Comparison of ENCODE assay signal across 8 cellular contexts in genomic region chr1:51296379-51297357, GRCh38. TPM values are rescaled to one million over a fixed set of nuclear protein-coding genes. Genes with fewer than 3 reads are reported as not detected.
A peak's percentile ranks its signal among the peaks of the same experiment; 100 is the strongest.
DNase-seq lines count a peak whose midpoint lies in the region; ATAC-seq, FAIRE-seq and TF ChIP-seq lines count a peak whose summit lies in the region.

No MANE protein-coding gene starts in this region.

- in situ Hi-C loops in mammary epithelial cell (cut with MboI; ENCODE audit: low sequenced_read_pairs in 2 of 2) = no loop called here

- no peak for FAIRE-seq in keratinocyte (lab: Jason Lieb, UNC)

- no peaks in the 10 kb centered on the region for H3K36me3 ChIP-seq in mammary epithelial cell (ENCODE audit: insufficient read depth, low read length)
- H3K36me3 ChIP-seq in keratinocyte (ENCODE audit: control insufficient read depth in 2 of 2, extremely low read depth in 1 of 2, insufficient read depth in 2 of 2, low read length in 2 of 2) = no peaks in the 10 kb centered on the region

- DNase-seq in GM12865 (ENCODE audit: low read depth) = peak; percentile 85
- peak; percentile 80 for DNase-seq in NCI-H2171 treated with DMSO at 0.1 percent for 48 hours (lab: John Stamatoyannopoulos, UW)
- DNase-seq in mammary epithelial cell = peak; percentile 62
- DNase-seq in keratinocyte (ENCODE audit: low read depth, low spot score) = peak; percentile 42
- DNase-seq in stimulated activated CD4-positive, alpha-beta T cell treated with anti-CD3 and anti-CD28 coated beads, Interleukin-12 subunit alpha, Interleukin-12 subunit beta, amount 100 ng/mL, for 48 hours (ENCODE audit: low read depth in 2 of 3, low spot score in 1 of 3) = peak; percentile 73 to 88 (median 73)

- dilution Hi-C loops in mammary epithelial cell (cut with HindIII; ENCODE audit: low sequenced_read_pairs) = no loop called here
- dilution Hi-C loops in keratinocyte (cut with MboI; ENCODE audit: extremely low pct_ligation_motif_present, low sequenced_read_pairs) = no loop called here

- 27% methylated on average over 14 of the region's 33 CpGs for WGBS in mammary epithelial cell (ENCODE audit: low coverage, missing lambda C conversion rate)

- H3K27ac ChIP-seq in mammary epithelial cell (ENCODE audit: insufficient read depth, low read depth, low read length) (no peak overlapping the region), keratinocyte (ENCODE audit: control insufficient read depth, insufficient read depth, low read length) (no peak overlapping the region)

- H3K4me3 ChIP-seq in GM12865 (ENCODE audit: low read depth, low read length) (peak overlapping the region; percentile 56), WI38 (ENCODE audit: low read depth, low read length) (0 out of 2 replicates have a peak overlapping the region, but pooled peaks have one; percentile 22), mammary epithelial cell (replicated peaks in 1 of 3; ENCODE audit: insufficient read depth in 1 of 3, low read depth in 2 of 3, low read length in 3 of 3) (peak overlapping the region in 1 of 3 experiments; percentile 28), keratinocyte (ENCODE audit: control insufficient read depth in 2 of 3, extremely low read depth in 1 of 3, insufficient read depth in 2 of 3, low read depth in 1 of 3, low read length in 3 of 3) (no peak overlapping the region)

- H3K4me2 ChIP-seq in mammary epithelial cell (ENCODE audit: insufficient read depth, low read depth, low read length) (peak overlapping the region; percentile 66), keratinocyte (ENCODE audit: control insufficient read depth, extremely low read depth, insufficient read depth, low read depth, low read length) (peak overlapping the region; percentile 35)

- TF ChIP-seq CTCF in GM12865 (IDR thresholded peaks at IDR 0.05; ENCODE audit: insufficient read depth, low read depth, low read length, missing control alignments) (peak; percentile 95), WI38 (IDR thresholded peaks at IDR 0.05; ENCODE audit: low read depth, low read length) (peak; percentile 98), mammary epithelial cell (conservative IDR thresholded peaks at IDR 0.05 in 1 of 2, IDR thresholded peaks at IDR 0.05 in 1 of 2; ENCODE audit: extremely low read depth in 1 of 2, insufficient read depth in 1 of 2, low read depth in 1 of 2, low read length in 2 of 2) (peak; percentile 89 to 98), keratinocyte (optimal IDR thresholded peaks at IDR 0.05 in 1 of 3, IDR thresholded peaks at IDR 0.05 in 1 of 3, conservative IDR thresholded peaks at IDR 0.05 in 1 of 3; ENCODE audit: extremely low read depth in 1 of 3, insufficient read depth in 2 of 3, low read length in 3 of 3) (peak; percentile 83 to 96 (median 89))

- BruUV-seq in mammary epithelial cell (replicated peaks; lab: Mats Ljungman, UMichigan) = no TSS peak

- no peaks in the 10 kb centered on the region for H3K9me3 ChIP-seq in mammary epithelial cell (replicated peaks; ENCODE audit: insufficient read depth, low read length)
- no peaks in the 10 kb centered on the region for H3K9me3 ChIP-seq in keratinocyte (ENCODE audit: control insufficient read depth, low read depth, low read length)

- H3K27me3 ChIP-seq in mammary epithelial cell (ENCODE audit: insufficient read depth, low read length) (no peaks in the 10 kb centered on the region), keratinocyte (ENCODE audit: control insufficient read depth, extremely low read depth, insufficient read depth, low read length) (no peaks in the 10 kb centered on the region)

- ATAC-seq in HG02943 (IDR thresholded peaks at IDR 0.05; ENCODE audit: low read depth, unreplicated experiment) (peak; percentile 56), GM18861 (IDR thresholded peaks at IDR 0.05; ENCODE audit: unreplicated experiment) (no peak)

- H3K9ac ChIP-seq in mammary epithelial cell (ENCODE audit: insufficient read depth, low read length) (no peak overlapping the region), keratinocyte (ENCODE audit: control insufficient read depth, extremely low read depth, insufficient read depth, low read length) (peak overlapping the region; percentile 38)

- no peaks in the 10 kb centered on the region for H3K9me1 ChIP-seq in keratinocyte (ENCODE audit: control insufficient read depth, extremely low read depth, insufficient read depth, low read length)

- H2AFZ ChIP-seq in mammary epithelial cell (ENCODE audit: low read depth, low read length) (peak overlapping the region; percentile 81), keratinocyte (ENCODE audit: control insufficient read depth, low read length) (peak overlapping the region; percentile 59)

- no peaks in the 10 kb centered on the region for H3K79me2 ChIP-seq in mammary epithelial cell (ENCODE audit: insufficient read depth, low read length)
- H3K79me2 ChIP-seq in keratinocyte (ENCODE audit: control insufficient read depth, insufficient read depth, low read length) = no peaks in the 10 kb centered on the region

- intact Hi-C loops in mammary epithelial cell (cut with micrococcal nuclease) = loop anchor here (1.0 to 10.0 kb wide), 6 partner anchors 59 to 362 kb away; no protein-coding TSS in a partner anchor

- peaks cover 7% of the 10 kb centered on the region for H3K4me1 ChIP-seq in mammary epithelial cell (ENCODE audit: insufficient read depth, low read length)
- peaks cover 3% of the 10 kb centered on the region for H3K4me1 ChIP-seq in keratinocyte (ENCODE audit: control insufficient read depth, extremely low read depth, insufficient read depth, low read length)

- no peaks in the 10 kb centered on the region for H4K20me1 ChIP-seq in mammary epithelial cell (ENCODE audit: insufficient read depth, low read length)
- no peaks in the 10 kb centered on the region for H4K20me1 ChIP-seq in keratinocyte (ENCODE audit: control insufficient read depth, extremely low read depth, insufficient read depth, low read length)

- CTCF ChIA-PET in mammary epithelial cell (lab: Charles Lee; ENCODE audit: low non-redundant PET) = interaction anchor here (0.6 kb wide), 2 partner anchors 20 to 82 kb away, joined by 3 read pairs; no protein-coding TSS in a partner anchor

RNA-seq across cellular contexts. Expression of gene TTC39A, which starts 33.7 kb away (rescaled TPM):
- total RNA-seq in mammary epithelial cell = 1 to 10 TPM in 1 of 2 donors, under 1 TPM in 1; 0.40 to 1.0 TPM
- polyA plus RNA-seq in mammary epithelial cell (0.43 TPM), keratinocyte (0.58 to 1.4 TPM (median 1.4 TPM) in 3 replicates)
- polyA minus RNA-seq in mammary epithelial cell (not detected), keratinocyte (0.36 to 4.6 TPM (median 0.90 TPM) in 3 replicates)
- polyA plus RNA-seq in keratinocyte (2011; ENCODE audit: low read depth) = 6.6 TPM
- polyA plus RNA-seq in keratinocyte (2011; cell fraction: cytosol; rRNA removed) = 0.44 and 1.5 TPM in 2 replicates
- polyA plus RNA-seq in keratinocyte (2011; cell fraction: nucleus; rRNA removed) = 0.87 and 1.2 TPM in 2 replicates
- polyA plus RNA-seq in keratinocyte (2012; ENCODE audit: low replicate concordance) = 0.40 and 6.6 TPM in 2 replicates
- polyA minus RNA-seq in keratinocyte (2011; cell fraction: cytosol; rRNA and poly(A)+ RNA removed) = not detected
- polyA minus RNA-seq in keratinocyte (2011; cell fraction: nucleus; rRNA and poly(A)+ RNA removed) = 0.63 and 2.6 TPM in 2 replicates

Comparison
In these comparisons a context has a peak if more than half of its experiments do, and no peak if none do; other contexts are left out.
1. H3K4me3 ChIP-seq: peak in GM12865 (single experiment) and WI38 (single experiment); none in keratinocyte (0 of 3).
2. Peak in every context shown above with its lines, with median percentiles within 50 percentile points of each other: DNase-seq and CTCF ChIP-seq.